In the genomic region with DNA sequence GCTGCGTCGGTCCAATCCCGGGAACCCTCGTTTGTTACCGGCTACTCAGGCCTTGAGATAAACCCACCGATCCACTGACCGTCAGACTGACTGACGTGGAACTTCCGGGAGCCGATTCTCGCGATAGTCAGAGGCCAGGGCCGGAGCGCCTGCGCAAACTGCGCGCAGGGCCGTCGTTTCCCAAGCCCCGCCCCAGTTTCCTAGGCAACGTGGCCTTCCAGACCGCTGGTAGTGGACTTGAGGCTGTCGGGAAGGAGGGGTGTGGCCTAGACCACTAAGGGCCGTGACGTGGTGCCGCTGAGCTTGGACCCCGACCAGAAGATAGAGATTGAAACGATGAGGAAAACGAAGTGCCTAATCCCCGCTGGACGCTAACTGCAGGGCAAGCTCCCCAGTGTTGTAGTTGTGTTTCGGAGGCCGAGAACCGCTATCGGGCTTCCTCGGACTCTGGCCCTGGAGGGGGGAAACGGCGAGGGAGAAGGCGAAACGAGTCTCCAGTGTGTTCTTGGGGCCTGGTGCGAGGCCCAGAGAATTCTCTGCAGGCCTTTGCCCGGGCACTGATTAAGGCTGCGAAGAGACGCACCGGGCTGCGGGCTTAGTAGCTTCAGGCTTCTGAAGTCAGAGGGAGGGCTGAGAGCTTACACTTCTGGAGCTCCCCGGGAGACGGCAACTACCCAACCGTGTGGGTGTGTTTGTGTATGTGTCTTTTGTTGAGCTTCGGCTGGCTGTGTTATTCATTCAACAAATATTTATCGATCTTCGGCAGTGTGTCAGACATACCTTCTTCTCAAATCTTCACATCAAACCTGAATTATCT, we compare ENCODE assay signal across 1 cellular context.
TF ChIP-seq lines count a peak whose summit lies in the region.

Gene COPB2 (minus strand): TSS at position 96 of the 817 bp plus-strand sequence. CDS start 97 bp downstream, outside the sequence.

TF ChIP-seq in K562, 482 proteins besides CTCF, POLR2A, EP300 and RAD21 (continued from another document):
- TF ChIP-seq ARID3B (CRISPR knock-in tag; IDR thresholded peaks at IDR 0.05; ENCODE audit: borderline replicate concordance) (no peak), TEAD1 (CRISPR knock-in tag; IDR thresholded peaks at IDR 0.05) (peak in 1 of 2 experiments; percentile 0; a peak in 1 of 4 replicates), DIDO1 (tag; IDR thresholded peaks at IDR 0.05; ENCODE audit: low read depth) (no peak), U2AF2 (optimal IDR thresholded peaks at IDR 0.05; ENCODE audit: low read depth, low read length) (no peak), ZBTB40 (IDR thresholded peaks at IDR 0.05) (peak; percentile 68), ZBTB40 (CRISPR knock-in tag; IDR thresholded peaks at IDR 0.05) (no peak), GATA2 (CRISPR knock-in tag; IDR thresholded peaks at IDR 0.05) (no peak), OTX1 (CRISPR knock-in tag; IDR thresholded peaks at IDR 0.05) (no peak), CTCFL (IDR thresholded peaks at IDR 0.05; ENCODE audit: borderline replicate concordance, insufficient read depth, low read depth, low read length, poor library complexity, severe bottlenecking) (no peak), SMAD3 (CRISPR knock-in tag; conservative IDR thresholded peaks at IDR 0.05) (no peak), STAT5B (CRISPR knock-in tag; IDR thresholded peaks at IDR 0.05) (no peak), FOS (IDR thresholded peaks at IDR 0.05; ENCODE audit: extremely low read depth, insufficient read length) (no peak), HINFP (tag; conservative IDR thresholded peaks at IDR 0.05; ENCODE audit: low read depth) (no peak), LCOR (CRISPR knock-in tag; IDR thresholded peaks at IDR 0.05) (no peak; the same call in 1 of the 2 replicates), ZNF764 (CRISPR knock-in tag; IDR thresholded peaks at IDR 0.05; ENCODE audit: low read depth) (no peak), CCNT2 (IDR thresholded peaks at IDR 0.05; ENCODE audit: borderline replicate concordance, extremely low read depth, insufficient read length, low read depth, low read length) (no peak), ZFX (CRISPR knock-in tag; IDR thresholded peaks at IDR 0.05) (peak; percentile 97)
- TF ChIP-seq, protein P1, sequence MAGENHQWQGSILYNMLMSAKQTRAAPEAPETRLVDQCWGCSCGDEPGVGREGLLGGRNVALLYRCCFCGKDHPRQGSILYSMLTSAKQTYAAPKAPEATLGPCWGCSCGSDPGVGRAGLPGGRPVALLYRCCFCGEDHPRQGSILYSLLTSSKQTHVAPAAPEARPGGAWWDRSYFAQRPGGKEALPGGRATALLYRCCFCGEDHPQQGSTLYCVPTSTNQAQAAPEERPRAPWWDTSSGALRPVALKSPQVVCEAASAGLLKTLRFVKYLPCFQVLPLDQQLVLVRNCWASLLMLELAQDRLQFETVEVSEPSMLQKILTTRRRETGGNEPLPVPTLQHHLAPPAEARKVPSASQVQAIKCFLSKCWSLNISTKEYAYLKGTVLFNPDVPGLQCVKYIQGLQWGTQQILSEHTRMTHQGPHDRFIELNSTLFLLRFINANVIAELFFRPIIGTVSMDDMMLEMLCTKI (IDR thresholded peaks at IDR 0.05; ENCODE audit: partially characterized antibody), result no peak
- TF ChIP-seq, protein P2, sequence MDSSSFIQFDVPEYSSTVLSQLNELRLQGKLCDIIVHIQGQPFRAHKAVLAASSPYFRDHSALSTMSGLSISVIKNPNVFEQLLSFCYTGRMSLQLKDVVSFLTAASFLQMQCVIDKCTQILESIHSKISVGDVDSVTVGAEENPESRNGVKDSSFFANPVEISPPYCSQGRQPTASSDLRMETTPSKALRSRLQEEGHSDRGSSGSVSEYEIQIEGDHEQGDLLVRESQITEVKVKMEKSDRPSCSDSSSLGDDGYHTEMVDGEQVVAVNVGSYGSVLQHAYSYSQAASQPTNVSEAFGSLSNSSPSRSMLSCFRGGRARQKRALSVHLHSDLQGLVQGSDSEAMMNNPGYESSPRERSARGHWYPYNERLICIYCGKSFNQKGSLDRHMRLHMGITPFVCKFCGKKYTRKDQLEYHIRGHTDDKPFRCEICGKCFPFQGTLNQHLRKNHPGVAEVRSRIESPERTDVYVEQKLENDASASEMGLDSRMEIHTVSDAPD (CRISPR knock-in tag; IDR thresholded peaks at IDR 0.05), result no peak
- TF ChIP-seq, protein P3, sequence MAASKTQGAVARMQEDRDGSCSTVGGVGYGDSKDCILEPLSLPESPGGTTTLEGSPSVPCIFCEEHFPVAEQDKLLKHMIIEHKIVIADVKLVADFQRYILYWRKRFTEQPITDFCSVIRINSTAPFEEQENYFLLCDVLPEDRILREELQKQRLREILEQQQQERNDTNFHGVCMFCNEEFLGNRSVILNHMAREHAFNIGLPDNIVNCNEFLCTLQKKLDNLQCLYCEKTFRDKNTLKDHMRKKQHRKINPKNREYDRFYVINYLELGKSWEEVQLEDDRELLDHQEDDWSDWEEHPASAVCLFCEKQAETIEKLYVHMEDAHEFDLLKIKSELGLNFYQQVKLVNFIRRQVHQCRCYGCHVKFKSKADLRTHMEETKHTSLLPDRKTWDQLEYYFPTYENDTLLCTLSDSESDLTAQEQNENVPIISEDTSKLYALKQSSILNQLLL (CRISPR knock-in tag; IDR thresholded peaks at IDR 0.05; ENCODE audit: borderline replicate concordance), result no peak
